2 cellular contexts compared by ENCODE assay signal in the genomic region with DNA sequence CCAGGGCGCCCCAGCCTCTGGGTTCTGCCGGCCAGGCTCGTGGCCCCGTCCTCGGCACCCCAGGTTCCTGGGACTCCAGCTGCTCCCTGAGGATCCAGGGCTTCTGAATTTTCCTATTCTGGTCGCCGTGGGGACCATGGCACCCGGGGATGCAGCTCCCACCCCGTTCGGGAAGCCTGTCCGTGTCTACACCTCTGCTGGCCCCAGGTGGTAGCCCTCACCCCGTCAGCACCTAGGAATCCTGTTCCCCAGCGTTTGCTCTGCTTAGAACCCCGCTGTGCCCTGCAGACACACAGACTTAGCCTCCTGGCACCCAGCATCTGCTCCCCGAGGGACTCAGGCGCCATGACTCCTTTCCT.
TF ChIP-seq lines count a peak whose summit lies in the region.

No MANE protein-coding gene starts in this region.

TF ChIP-seq in HCT116, 20 proteins besides CTCF, POLR2A, EP300 and RAD21:
- no peak for TF ChIP-seq ZNF274 (IDR thresholded peaks at IDR 0.05; ENCODE audit: low read depth, low read length)
- TF ChIP-seq ELF1 (IDR thresholded peaks at IDR 0.05; ENCODE audit: borderline replicate concordance, low read depth), result no peak

TF ChIP-seq in H1, 55 proteins besides CTCF, POLR2A, EP300 and RAD21:
- TF ChIP-seq CHD1 (IDR thresholded peaks at IDR 0.05; ENCODE audit: low read depth, low read length) (no peak), CTBP2 (IDR thresholded peaks at IDR 0.05; ENCODE audit: borderline replicate concordance, insufficient read depth, insufficient read length, low read length) (no peak), SUZ12 (IDR thresholded peaks at IDR 0.05; ENCODE audit: low read length) (peak; percentile 33; the same call in 1 of the 2 replicates)
